ENCODE assay signal across 23 cellular contexts in genomic region chr5:36041537-36041845, GRCh38. TPM values are rescaled to one million over a fixed set of nuclear protein-coding genes. Genes with fewer than 3 reads are reported as not detected.
DNase-seq lines count a peak whose midpoint lies in the region; ATAC-seq and TF ChIP-seq lines count a peak whose summit lies in the region.
"Had no signal": no experiment of that assay in that cellular context is flagged by ENCODE, and none has a peak within 500 bp of the region (broad histone marks: within the 10 kb centered on the region; RNA-seq: fewer than 3 reads in every experiment).

No MANE protein-coding gene starts in this region.

- H3K4me1 Mint-ChIP-seq in osteocyte (ENCODE audit: unreplicated experiment) = no peaks in the 10 kb centered on the region
- H3K4me1 Mint-ChIP-seq: activated naive CD4-positive, alpha-beta T cell treated with anti-CD3 and anti-CD28 coated beads, Interleukin-2, amount 10 ng/mL, durations not matched to agents 7 days and 5 days; nephron had no signal

- no peaks in the 10 kb centered on the region for H3K36me3 Mint-ChIP-seq in osteocyte (ENCODE audit: unreplicated experiment)
- H3K36me3 Mint-ChIP-seq: activated naive CD4-positive, alpha-beta T cell treated with anti-CD3 and anti-CD28 coated beads, Interleukin-2, amount 10 ng/mL, durations not matched to agents 7 days and 5 days; CD8-positive, alpha-beta T cell had no signal

- no peak overlapping the region for H3K9ac ChIP-seq in BLaER1 treated with 17β-estradiol and CSF1 and Interleukin-3, amounts not matched to agents 10 nM and 100 nM

- H3K9me3 ChIP-seq in BLaER1 treated with 17β-estradiol and CSF1 and Interleukin-3, amounts not matched to agents 10 nM and 100 nM (replicated peaks in 1 of 11) = peaks cover 0 to 75% (median 54%) of the 10 kb centered on the region in 11 experiments; a peak in 18 of 22 replicates
- H3K9me3 ChIP-seq in HEK293 (ENCODE audit: control insufficient read depth, insufficient read depth, low read depth, low read length) = no peaks in the 10 kb centered on the region
- H3K9me3 ChIP-seq: tibial nerve had no signal

- no peaks in the 10 kb centered on the region for H4K20me1 ChIP-seq in BLaER1 treated with 17β-estradiol and CSF1 and Interleukin-3, amounts not matched to agents 10 nM and 100 nM

- H3K36me3 ChIP-seq in BLaER1 treated with 17β-estradiol and CSF1 and Interleukin-3, amounts not matched to agents 10 nM and 100 nM = peaks cover 0 to 100% (median 92%) of the 10 kb centered on the region in 11 experiments; a peak in 19 of 22 replicates
- H3K36me3 ChIP-seq in HEK293 (ENCODE audit: control insufficient read depth in 2 of 2, insufficient read depth in 1 of 2, low read length in 2 of 2) = no peaks in the 10 kb centered on the region
- H3K36me3 ChIP-seq: tibial nerve had no signal

- no peaks in the 10 kb centered on the region for H3K27me3 ChIP-seq in BLaER1 treated with 17β-estradiol and CSF1 and Interleukin-3, amounts not matched to agents 10 nM and 100 nM
- H3K27me3 ChIP-seq: tibial nerve had no signal

- POLR2A ChIA-PET in HEK293 (lab: Yijun Ruan, JAX) = no interaction called here

- H3K4me1 ChIP-seq in BLaER1 treated with 17β-estradiol and CSF1 and Interleukin-3, amounts not matched to agents 10 nM and 100 nM = peaks cover 0 to 20% (median 13%) of the 10 kb centered on the region in 10 experiments; a peak in 14 of 20 replicates
- peaks cover 10% of the 10 kb centered on the region for H3K4me1 ChIP-seq in HEK293 (ENCODE audit: control insufficient read depth, insufficient read depth, low read length)
- H3K4me1 ChIP-seq: tibial nerve had no signal

- H3K9me3 Mint-ChIP-seq in osteocyte (ENCODE audit: unreplicated experiment) = no peaks in the 10 kb centered on the region
- H3K9me3 Mint-ChIP-seq: activated naive CD4-positive, alpha-beta T cell treated with anti-CD3 and anti-CD28 coated beads, Interleukin-2, amount 10 ng/mL, durations not matched to agents 7 days and 5 days; activated T-cell treated with anti-CD3 and anti-CD28 coated beads, Interleukin-2, amount 50 U/mL, for 4 hours; CD8-positive, alpha-beta T cell had no signal

- H3K4me3 Mint-ChIP-seq in osteocyte (ENCODE audit: unreplicated experiment) = no peak overlapping the region
- H3K4me3 Mint-ChIP-seq: activated naive CD4-positive, alpha-beta T cell treated with anti-CD3 and anti-CD28 coated beads, Interleukin-2, amount 10 ng/mL, durations not matched to agents 7 days and 5 days; activated T-cell treated with anti-CD3 and anti-CD28 coated beads, Interleukin-2, amount 50 U/mL, for 4 hours; CD8-positive, alpha-beta T cell; nephron had no signal

- H3K4me3 ChIP-seq in BLaER1 treated with 17β-estradiol and CSF1 and Interleukin-3, amounts not matched to agents 10 nM and 100 nM = no peak overlapping the region
- no peak overlapping the region for H3K4me3 ChIP-seq in HEK293 (ENCODE audit: low read depth, low read length)
- H3K4me3 ChIP-seq: tibial nerve had no signal

- DNase-seq in left lobe of liver (ENCODE audit: low spot score) (no peak), osteocyte (ENCODE audit: extremely low spot score, unreplicated experiment) (no peak), GM10266 (ENCODE audit: extremely low spot score) (no peak)
- no peak for DNase-seq in activated effector memory CD4-positive, alpha-beta T cell treated with Interleukin-2 at 50 U/mL for 16 hours
- DNase-seq: activated CD4-positive, CD25-positive, alpha-beta regulatory T cell; activated CD8-positive, alpha-beta memory T cell treated with anti-CD3 and anti-CD28 coated beads for 24 hours; activated naive CD4-positive, alpha-beta T cell treated with anti-CD3 and anti-CD28 coated beads, Interleukin-2, amount 10 ng/mL, durations not matched to agents 7 days and 5 days; activated T-cell treated with anti-CD3 and anti-CD28 coated beads, Interleukin-2, amount 50 U/mL, for 4 hours; aorta; caudate nucleus; CD8-positive, alpha-beta T cell; dermis blood vessel endothelial cell; posterior cingulate gyrus; stimulated activated naive CD8-positive, alpha-beta T cell treated with anti-CD3 and anti-CD28 coated beads, Interleukin-15, Interleukin-2, amounts not matched to agents 100 U/mL and 50 U/mL, for 24 hours had no signal

- TF ChIP-seq CTCF in HEK293 (tag by site-specific recombination; IDR thresholded peaks at IDR 0.05) (peak; percentile 48; the same call in 1 of the 2 replicates), VCaP (conservative IDR thresholded peaks at IDR 0.05) (0 out of 2 replicates have a peak, but pooled peaks have one; percentile 10), osteocyte (IDR thresholded peaks at IDR 0.05) (no peak), GM10266 (IDR thresholded peaks at IDR 0.05; ENCODE audit: control insufficient read depth, insufficient read depth, low read depth, missing control alignments) (no peak)

- H3K4me2 ChIP-seq in BLaER1 treated with 17β-estradiol and CSF1 and Interleukin-3, amounts not matched to agents 10 nM and 100 nM = peak overlapping the region in 6 of 11 experiments; percentile 4 to 63 (median 48); a peak in 11 of 22 replicates

- no peak overlapping the region for H3K27ac Mint-ChIP-seq in osteocyte (ENCODE audit: unreplicated experiment)
- H3K27ac Mint-ChIP-seq: activated naive CD4-positive, alpha-beta T cell treated with anti-CD3 and anti-CD28 coated beads, Interleukin-2, amount 10 ng/mL, durations not matched to agents 7 days and 5 days; CD8-positive, alpha-beta T cell; nephron had no signal

- CTCF ChIA-PET in HEK293 (lab: Yijun Ruan, JAX) = interaction anchor here (0.6 to 2.7 kb wide), 8 partner anchors 38 to 465 kb away, joined by 3 to 20 read pairs (median 4); no protein-coding TSS in a partner anchor

- no peak overlapping the region for H3K27ac ChIP-seq in BLaER1 treated with 17β-estradiol and CSF1 and Interleukin-3, amounts not matched to agents 10 nM and 100 nM
- H3K27ac ChIP-seq in HEK293 (ENCODE audit: extremely low read depth, low read depth, low read length) = no peak overlapping the region; the same call in 1 of the 2 replicates
- H3K27ac ChIP-seq in VCaP = peak overlapping the region; percentile 46; the same call in 1 of the 2 replicates
- H3K27ac ChIP-seq: epithelial cell of prostate, tibial nerve had no signal

- ATAC-seq in left lobe of liver (peak; percentile 39), GM18870 (IDR thresholded peaks at IDR 0.05; ENCODE audit: unreplicated experiment) (no peak)
- ATAC-seq: activated T-cell treated with anti-CD3 and anti-CD28 coated beads, Interleukin-2, amount 50 U/mL, for 4 hours; CD8-positive, alpha-beta T cell; stimulated activated naive CD8-positive, alpha-beta T cell treated with anti-CD3 and anti-CD28 coated beads, Interleukin-15, Interleukin-2, amounts not matched to agents 100 U/mL and 50 U/mL, for 24 hours had no signal

- H3K27me3 Mint-ChIP-seq in osteocyte (ENCODE audit: unreplicated experiment) = peaks cover 21% of the 10 kb centered on the region

TF ChIP-seq in HEK293, 187 proteins besides CTCF, POLR2A, EP300 and RAD21:
- TF ChIP-seq TSHZ1 (tag by site-specific recombination; IDR thresholded peaks at IDR 0.05; ENCODE audit: borderline replicate concordance) (no peak), ZNF311 (tag by site-specific recombination; IDR thresholded peaks at IDR 0.05; ENCODE audit: borderline replicate concordance) (no peak), ZNF2 (tag by site-specific recombination; IDR thresholded peaks at IDR 0.05) (no peak), ZNF548 (tag by site-specific recombination; IDR thresholded peaks at IDR 0.05) (no peak), SCRT2 (tag by site-specific recombination; IDR thresholded peaks at IDR 0.05) (0 out of 2 replicates have a peak, but pooled peaks have one; percentile 4), ZNF560 (tag by site-specific recombination; IDR thresholded peaks at IDR 0.05; ENCODE audit: borderline replicate concordance) (no peak), GLIS2 (tag by site-specific recombination; IDR thresholded peaks at IDR 0.05) (no peak)

RNA-seq across cellular contexts. Expression of gene UGT3A2, which starts 25.2 kb away (rescaled TPM):
- total RNA-seq in left lobe of liver = 0.18 TPM
- not detected in 2 replicates for total RNA-seq in osteocyte
- total RNA-seq: activated T-cell treated with anti-CD3 and anti-CD28 coated beads, Interleukin-2, amount 50 U/mL, for 4 hours; aorta; CD8-positive, alpha-beta T cell; dermis blood vessel endothelial cell; tibial nerve had no signal

RNA-seq across cellular contexts. Expression of gene UGT3A1, which starts 50.3 kb away (rescaled TPM):
- total RNA-seq in left lobe of liver = 20.3 TPM
- total RNA-seq in osteocyte = not detected in 2 replicates
- total RNA-seq: activated T-cell treated with anti-CD3 and anti-CD28 coated beads, Interleukin-2, amount 50 U/mL, for 4 hours; aorta; CD8-positive, alpha-beta T cell; dermis blood vessel endothelial cell; frontal cortex; T-helper 2 cell treated with Interferon-gamma antibody and Interleukin-4, amounts not matched to agents 100 ng/mL and 5 ng/mL, for 36 hours; tibial nerve had no signal

Comparison
In these comparisons a context has a peak if more than half of its experiments do, and no peak if none do; other contexts are left out.
1. CTCF ChIP-seq: peak in HEK293 (single experiment) and VCaP (single experiment); none in osteocyte (single experiment) and GM10266 (single experiment).
2. RNA of gene UGT3A1, which starts 50.3 kb away (total RNA-seq): 20.3 TPM in left lobe of liver (single experiment); not detected in osteocyte; every median in the first group is over 10 times any median in the second.